ENCODE assay signal across 15 cellular contexts in genomic region chr15:42218953-42219596, GRCh38.
"Had no signal": no experiment of that assay in that cellular context is flagged by ENCODE, and none has a peak within 500 bp of the region (broad histone marks: within the 10 kb centered on the region; RNA-seq: fewer than 3 reads in every experiment).

No MANE protein-coding gene starts in this region.

- ATAC-seq: activated T-cell treated with anti-CD3 and anti-CD28 coated beads, Interleukin-2, amount 50 U/mL, for 4 hours; right lobe of liver had no signal

- DNase-seq: activated CD4-positive, CD25-positive, alpha-beta regulatory T cell treated with anti-CD3 and anti-CD28 coated beads, Interleukin-2, amount 50 U/mL, for 72 hours; activated effector memory CD4-positive, alpha-beta T cell treated with anti-CD3 and anti-CD28 coated beads, Interleukin-2, amount 50 U/mL, for 16 hours; activated naive CD8-positive, alpha-beta T cell treated with anti-CD3 and anti-CD28 coated beads, Interleukin-2, amount 10 ng/mL, durations not matched to agents 7 days and 5 days; activated T-cell treated with anti-CD3 and anti-CD28 coated beads, Interleukin-2, amount 50 U/mL, for 4 hours; aorta; cortex of kidney; effector CD8-positive, alpha-beta T cell; foreskin melanocyte; kidney glomerular epithelial cell; right lobe of liver; stimulated activated CD4-positive, alpha-beta T cell treated with anti-CD3 and anti-CD28 coated beads, Interleukin-4, amount 100 ng/mL, for 4 hours; stimulated activated CD8-positive, alpha-beta memory T cell treated with anti-CD3 and anti-CD28 coated beads, Interleukin-4, amount 100 ng/mL, for 48 hours; stomach; testis; upper lobe of left lung had no signal
